21 cellular contexts compared by ENCODE assay signal in the genomic region with DNA sequence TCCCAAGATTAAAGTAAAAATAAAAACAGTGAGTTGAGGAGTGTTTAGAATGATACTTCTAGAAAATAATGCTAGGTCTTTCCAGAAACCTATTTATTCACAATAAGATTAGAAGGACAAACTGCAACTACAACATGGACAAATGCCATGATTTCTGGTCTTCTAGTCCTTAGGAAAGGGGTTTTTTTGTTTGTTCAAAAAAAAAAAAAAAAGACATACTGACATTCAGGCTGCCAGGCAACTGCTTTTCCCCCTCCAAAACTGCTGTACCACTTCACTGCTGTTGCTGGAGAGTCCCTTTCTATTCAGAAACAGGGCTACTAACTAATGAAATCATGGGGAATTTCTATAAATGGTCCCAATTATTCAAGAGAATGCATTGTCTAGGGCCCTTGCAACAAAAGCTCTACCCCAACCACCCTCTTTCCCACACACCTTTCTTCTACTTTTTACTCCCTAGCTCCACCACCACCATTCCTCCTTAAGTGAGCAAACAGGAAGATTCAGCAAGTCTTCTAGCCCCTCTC. TPM values are rescaled to one million over a fixed set of nuclear protein-coding genes. Genes with fewer than 3 reads are reported as not detected.
DNase-seq lines count a peak whose midpoint lies in the region; ATAC-seq and TF ChIP-seq lines count a peak whose summit lies in the region.
"Had no signal": no experiment of that assay in that cellular context is flagged by ENCODE, and none has a peak within 500 bp of the region (broad histone marks: within the 10 kb centered on the region; RNA-seq: fewer than 3 reads in every experiment).

No MANE protein-coding gene starts in this region.

- TF ChIP-seq CTCF in OCI-LY7 (conservative IDR thresholded peaks at IDR 0.05; ENCODE audit: low read length) (no peak), gastroesophageal sphincter (IDR thresholded peaks at IDR 0.05) (no peak), sigmoid colon (IDR thresholded peaks at IDR 0.05) (no peak)

- BruUV-seq in OCI-LY7 (replicated peaks; lab: Mats Ljungman, UMichigan): no TSS peak

- H3K4me1 ChIP-seq in OCI-LY7 (ENCODE audit: insufficient read depth, low read length, poor library complexity, severe bottlenecking): peaks cover 92% of the 10 kb centered on the region
- H3K4me1 ChIP-seq in gastroesophageal sphincter: peaks cover 6 to 81% (median 23%) of the 10 kb centered on the region in 3 donors
- peaks cover 0 to 78% (median 60%) of the 10 kb centered on the region in 4 donors for H3K4me1 ChIP-seq in sigmoid colon
- H3K4me1 ChIP-seq in SJCRH30: peaks cover 51% of the 10 kb centered on the region

- H4K20me1 ChIP-seq in OCI-LY7 (ENCODE audit: insufficient read depth, low read length): no peaks in the 10 kb centered on the region

- no peaks in the 10 kb centered on the region for H3K9me3 ChIP-seq in OCI-LY7 (ENCODE audit: low read length)
- no peaks in the 10 kb centered on the region for H3K9me3 ChIP-seq in gastroesophageal sphincter
- no peaks in the 10 kb centered on the region for H3K9me3 ChIP-seq in sigmoid colon
- H3K9me3 ChIP-seq in SJCRH30 (replicated peaks): no peaks in the 10 kb centered on the region
- H3K9me3 ChIP-seq: vagina had no signal

- DNase-seq in DMS53 (lab: John Stamatoyannopoulos, UW) (peak; percentile 11), DMS53 treated with DMSO at 0.1 percent for 48 hours (lab: John Stamatoyannopoulos, UW; ENCODE audit: unreplicated experiment) (no peak), OCI-LY7 (ENCODE audit: low spot score) (no peak), sigmoid colon (no peak), COR-L47 (lab: John Stamatoyannopoulos, UW) (no peak), SJCRH30 (no peak)
- DNase-seq: activated CD4-positive, alpha-beta T cell treated with anti-CD3 and anti-CD28 coated beads, Interleukin-2, amount 10 ng/mL, durations not matched to agents 7 days and 5 days; activated naive CD8-positive, alpha-beta T cell treated with anti-CD3 and anti-CD28 coated beads for 36 hours; HCEC 1CT; Kasumi-1; NCI-H1092; NCI-H2029 treated with DMSO at 0.1 percent for 48 hours; NCI-H510A; right cardiac atrium; SHP77 treated with DMSO at 0.1 percent for 48 hours; stimulated activated CD4-positive, alpha-beta T cell treated with anti-CD3 and anti-CD28 coated beads, Interleukin-15, amount 100 ng/mL, for 24 hours had no signal

- H3K4me3 ChIP-seq in OCI-LY7 (ENCODE audit: low read depth, low read length, poor library complexity, severe bottlenecking) (no peak overlapping the region), gastroesophageal sphincter (no peak overlapping the region), sigmoid colon (no peak overlapping the region), SJCRH30 (no peak overlapping the region)
- H3K4me3 ChIP-seq: vagina had no signal

- TF ChIP-seq POLR2A in gastroesophageal sphincter (IDR thresholded peaks at IDR 0.05) (no peak), sigmoid colon (IDR thresholded peaks at IDR 0.05) (no peak)

- H3K9me2 ChIP-seq in OCI-LY7 (ENCODE audit: insufficient read depth, low read length): no peaks in the 10 kb centered on the region

- no peak for TF ChIP-seq EP300 in gastroesophageal sphincter (IDR thresholded peaks at IDR 0.05)
- no peak for TF ChIP-seq EP300 in sigmoid colon (IDR thresholded peaks at IDR 0.05)

- H3K4me2 ChIP-seq in OCI-LY7 (ENCODE audit: low read length): peak overlapping the region; percentile 58

- H3K27me3 ChIP-seq in gastroesophageal sphincter (no peaks in the 10 kb centered on the region), sigmoid colon (no peaks in the 10 kb centered on the region), SJCRH30 (no peaks in the 10 kb centered on the region)
- H3K27me3 ChIP-seq: vagina had no signal

- intact Hi-C loops in OCI-LY7 (cut with micrococcal nuclease; ENCODE audit: unreplicated experiment): no loop called here
- intact Hi-C loops in sigmoid colon (cut with DNase I): no loop called here

- CTCF ChIA-PET in OCI-LY7 (lab: Charles Lee; ENCODE audit: unreplicated experiment): interaction anchor here (1.0 kb wide), 2 partner anchors 14 to 17 kb away, joined by 3 read pairs; no protein-coding TSS in a partner anchor

- no peak overlapping the region for H2AFZ ChIP-seq in OCI-LY7 (ENCODE audit: low read length)

- H3K27ac ChIP-seq in OCI-LY7 (ENCODE audit: low read depth, low read length, poor library complexity, severe bottlenecking) (peak overlapping the region; percentile 19), gastroesophageal sphincter (peak overlapping the region; percentile 7 to 48 (median 33)), sigmoid colon (peak overlapping the region; percentile 0 to 20 (median 10)), SJCRH30 (no peak overlapping the region)
- H3K27ac ChIP-seq: C4-2B, vagina had no signal

- POLR2A ChIA-PET in OCI-LY7 (lab: Charles Lee): interaction anchor here (0.6 to 7.0 kb wide), 23 partner anchors 8 to 828 kb away, joined by 3 to 82 read pairs (median 4); partner anchors contain the start of gene ZNF608

- no peak for ATAC-seq in gastroesophageal sphincter
- no peak for ATAC-seq in GM18517 (IDR thresholded peaks at IDR 0.05; ENCODE audit: unreplicated experiment)
- ATAC-seq: right cardiac atrium had no signal

- H3K36me3 ChIP-seq in OCI-LY7 (ENCODE audit: insufficient read depth, low read length) (no peaks in the 10 kb centered on the region), gastroesophageal sphincter (no peaks in the 10 kb centered on the region), sigmoid colon (no peaks in the 10 kb centered on the region), SJCRH30 (no peaks in the 10 kb centered on the region)
- H3K36me3 ChIP-seq: vagina had no signal

- H3K79me2 ChIP-seq in OCI-LY7 (ENCODE audit: insufficient read depth, low read depth, low read length): peaks cover 96% of the 10 kb centered on the region

RNA-seq across cellular contexts. Expression of gene ZNF608, which starts 14.0 kb away (rescaled TPM):
- total RNA-seq in OCI-LY7 (2014; rRNA removed; shearing (Covaris generic)): 22.6 and 25.7 TPM in 2 replicates
- total RNA-seq in OCI-LY7 (2022) (58.8 and 61.4 TPM in 2 replicates), gastroesophageal sphincter (10 to 100 TPM; 24.4 to 41.4 (median 36.1) TPM), sigmoid colon (10 to 100 TPM; 17.9 to 30.7 (median 24.0) TPM)
- 1 to 10 TPM; 5.1 to 9.4 (median 6.6) TPM for polyA plus RNA-seq in sigmoid colon
- 10.9 and 12.6 TPM in 2 replicates for total RNA-seq in SJCRH30 (2014; rRNA removed; shearing (Covaris generic))
- total RNA-seq: activated CD4-positive, alpha-beta T cell treated with anti-CD3 and anti-CD28 coated beads, Interleukin-2, amount 10 ng/mL, durations not matched to agents 7 days and 5 days; activated T-helper 2 cell treated with anti-CD3 and anti-CD28 coated beads, Interferon-gamma antibody, Interleukin-2, Interleukin-4, amounts not matched to agents 10 μg/mL and 5 μg/mL and 100 μg/mL, durations not matched to agents 14 hours and 24 hours and 36 hours had no signal
